ENCODE assay signal across 14 cellular contexts in the genomic region with DNA sequence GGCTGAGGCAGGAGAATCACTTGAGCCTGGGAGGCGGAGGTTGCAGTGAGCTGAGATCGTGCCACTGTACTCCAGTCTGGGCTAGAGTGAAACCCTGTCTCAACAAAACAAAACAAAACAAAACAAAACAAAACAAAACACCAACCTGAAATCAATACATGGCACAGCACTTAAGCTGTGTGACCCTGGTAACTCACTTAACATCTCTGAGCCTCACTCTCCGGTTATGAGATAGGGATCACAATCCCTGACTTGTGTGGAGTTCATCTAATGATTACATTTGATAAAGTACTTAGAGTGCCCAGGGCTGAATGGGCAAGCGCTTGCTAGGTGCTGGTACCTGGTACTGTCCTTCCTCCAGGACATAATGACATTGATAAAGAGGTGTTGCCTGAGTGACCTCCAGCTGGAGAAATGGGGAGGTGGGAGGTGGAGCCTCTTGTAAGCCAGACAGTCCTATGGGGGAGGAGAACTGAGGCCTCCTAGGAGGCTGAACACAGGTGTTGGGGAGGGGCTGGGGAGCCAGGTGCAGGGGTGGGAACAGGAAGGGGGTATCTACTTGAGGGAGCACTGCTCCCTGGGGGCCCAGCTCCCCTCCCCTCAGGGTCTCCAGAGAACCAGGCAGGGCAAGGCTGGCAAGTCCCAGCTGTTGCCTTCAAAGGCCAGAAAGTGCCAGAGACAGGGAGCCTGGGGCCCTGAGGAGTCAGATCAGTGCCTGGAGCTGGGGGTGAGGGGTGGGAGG. TPM values are rescaled to one million over a fixed set of nuclear protein-coding genes. Genes with fewer than 3 reads are reported as not detected.
DNase-seq lines count a peak whose midpoint lies in the region; ATAC-seq and TF ChIP-seq lines count a peak whose summit lies in the region.
"Had no signal": no experiment of that assay in that cellular context is flagged by ENCODE, and none has a peak within 500 bp of the region (broad histone marks: within the 10 kb centered on the region; RNA-seq: fewer than 3 reads in every experiment).

No MANE protein-coding gene starts in this region.

- WGBS in ovary, 3 donors: 79 to 92% (median 86%) methylated on average over 4 of the region's 4 CpGs
- 97% methylated on average over 4 of the region's 4 CpGs for WGBS in prostate gland

- H3K4me3 ChIP-seq in DND-41 (ENCODE audit: low read depth in 1 of 2, low read length in 2 of 2) (no peak overlapping the region), OCI-LY7 (ENCODE audit: low read depth, low read length, poor library complexity, severe bottlenecking) (no peak overlapping the region), ovary (no peak overlapping the region), prostate gland (no peak overlapping the region)
- H3K4me3 ChIP-seq: GM23248 had no signal

- H3K27me3 ChIP-seq in DND-41 (ENCODE audit: insufficient read depth, low read length, poor library complexity) (no peaks in the 10 kb centered on the region), ovary (no peaks in the 10 kb centered on the region), prostate gland (replicated peaks; ENCODE audit: insufficient read depth) (no peaks in the 10 kb centered on the region)

- H3K36me3 ChIP-seq in DND-41 (ENCODE audit: insufficient read depth, low read length) (no peaks in the 10 kb centered on the region), OCI-LY7 (ENCODE audit: insufficient read depth, low read length) (no peaks in the 10 kb centered on the region), ovary (no peaks in the 10 kb centered on the region), prostate gland (no peaks in the 10 kb centered on the region)

- H3K79me2 ChIP-seq in DND-41 (ENCODE audit: insufficient read depth, low read length) (no peaks in the 10 kb centered on the region), OCI-LY7 (ENCODE audit: insufficient read depth, low read depth, low read length) (no peaks in the 10 kb centered on the region)

- peaks cover 2% of the 10 kb centered on the region; the same call in 1 of the 2 replicates for H4K20me1 ChIP-seq in DND-41 (ENCODE audit: insufficient read depth, low read length)
- H4K20me1 ChIP-seq in OCI-LY7 (ENCODE audit: insufficient read depth, low read length): no peaks in the 10 kb centered on the region

- H3K4me3 Mint-ChIP-seq in stimulated activated naive CD8-positive, alpha-beta T cell treated with anti-CD3 and anti-CD28 coated beads, Interleukin-15, amount 100 ng/mL, for 72 hours: no peak overlapping the region

- H3K4me1 ChIP-seq in DND-41 (ENCODE audit: insufficient read depth, low read length): no peaks in the 10 kb centered on the region
- H3K4me1 ChIP-seq in OCI-LY7 (ENCODE audit: insufficient read depth, low read length, poor library complexity, severe bottlenecking): peaks cover 9% of the 10 kb centered on the region
- peaks cover 3% of the 10 kb centered on the region for H3K4me1 ChIP-seq in ovary (ENCODE audit: insufficient read depth)
- peaks cover 7% of the 10 kb centered on the region for H3K4me1 ChIP-seq in prostate gland (replicated peaks)

- ATAC-seq in DND-41 (ENCODE audit: insufficient read depth, low read depth) (0 out of 3 replicates have a peak, but pooled peaks have one; percentile 27), GM18873 (IDR thresholded peaks at IDR 0.05; ENCODE audit: low FRiP score, unreplicated experiment) (no peak)
- no peak for ATAC-seq in stimulated activated naive CD8-positive, alpha-beta T cell treated with anti-CD3 and anti-CD28 coated beads, Interleukin-15, amount 100 ng/mL, for 72 hours

- peaks cover 62% of the 10 kb centered on the region for H3K27me3 Mint-ChIP-seq in stimulated activated naive CD8-positive, alpha-beta T cell treated with anti-CD3 and anti-CD28 coated beads, Interleukin-15, amount 100 ng/mL, for 72 hours

- H3K4me2 ChIP-seq in DND-41 (ENCODE audit: insufficient read depth, low read length) (no peak overlapping the region), OCI-LY7 (ENCODE audit: low read length) (no peak overlapping the region)

- CTCF ChIA-PET in OCI-LY7 (lab: Charles Lee; ENCODE audit: unreplicated experiment): no interaction called here

- peaks cover 29% of the 10 kb centered on the region for H3K4me1 Mint-ChIP-seq in stimulated activated naive CD8-positive, alpha-beta T cell treated with anti-CD3 and anti-CD28 coated beads, Interleukin-15, amount 100 ng/mL, for 72 hours

- H3K9me3 ChIP-seq in DND-41 (ENCODE audit: insufficient read depth, low read length, severe bottlenecking) (no peaks in the 10 kb centered on the region), OCI-LY7 (ENCODE audit: low read length) (no peaks in the 10 kb centered on the region), ovary (no peaks in the 10 kb centered on the region), prostate gland (no peaks in the 10 kb centered on the region)

- TF ChIP-seq CTCF in DND-41 (IDR thresholded peaks at IDR 0.05; ENCODE audit: borderline replicate concordance, extremely low read depth, low read length, poor library complexity, severe bottlenecking): no peak
- TF ChIP-seq CTCF in OCI-LY7 (conservative IDR thresholded peaks at IDR 0.05; ENCODE audit: low read length): no peak
- no peak for TF ChIP-seq CTCF in ovary (IDR thresholded peaks at IDR 0.05)
- no peak for TF ChIP-seq CTCF in prostate gland (IDR thresholded peaks at IDR 0.05)

- H2AFZ ChIP-seq in DND-41 (ENCODE audit: low read depth, low read length) (no peak overlapping the region), OCI-LY7 (ENCODE audit: low read length) (no peak overlapping the region)
- H2AFZ ChIP-seq: GM23248 had no signal

- POLR2A ChIA-PET in OCI-LY7 (lab: Charles Lee): interaction anchor here (1.0 kb wide), 1 partner anchor 18 kb away, joined by 3 read pairs; a partner anchor contains a TSS

- no peak overlapping the region for H3K9ac ChIP-seq in DND-41 (ENCODE audit: low read depth, low read length)
- H3K9ac ChIP-seq: GM23248 had no signal

- BruUV-seq in OCI-LY7 (replicated peaks; lab: Mats Ljungman, UMichigan): no TSS peak

- H3K9me3 Mint-ChIP-seq in stimulated activated naive CD8-positive, alpha-beta T cell treated with anti-CD3 and anti-CD28 coated beads, Interleukin-15, amount 100 ng/mL, for 72 hours: no peaks in the 10 kb centered on the region

- H3K27ac Mint-ChIP-seq in stimulated activated naive CD8-positive, alpha-beta T cell treated with anti-CD3 and anti-CD28 coated beads, Interleukin-15, amount 100 ng/mL, for 72 hours: peak overlapping the region in 1 of 2 donors; percentile 27

- no peak for TF ChIP-seq EP300 in ovary (IDR thresholded peaks at IDR 0.05)

- H3K27ac ChIP-seq in DND-41 (ENCODE audit: low read length) (no peak overlapping the region), OCI-LY7 (ENCODE audit: low read depth, low read length, poor library complexity, severe bottlenecking) (no peak overlapping the region), ovary (peak overlapping the region; percentile 45 to 98), prostate gland (no peak overlapping the region)
- H3K27ac ChIP-seq: GM23248 had no signal

- no peaks in the 10 kb centered on the region for H3K9me2 ChIP-seq in OCI-LY7 (ENCODE audit: insufficient read depth, low read length)

- DNase-seq in DND-41: no peak
- DNase-seq in NAMALWA (ENCODE audit: low spot score): peak; percentile 69
- DNase-seq in OCI-LY7 (ENCODE audit: low spot score): peak; percentile 41
- peak in 1 of 5 donors; percentile 26 for DNase-seq in ovary
- no peak for DNase-seq in COR-L47 (lab: John Stamatoyannopoulos, UW)
- DNase-seq in prostate gland (ENCODE audit: low spot score): no peak
- DNase-seq in stimulated activated naive CD8-positive, alpha-beta T cell treated with anti-CD3 and anti-CD28 coated beads, Interleukin-15, amount 100 ng/mL, for 72 hours: no peak
- DNase-seq: activated CD4-positive, alpha-beta T cell treated with anti-CD3 and anti-CD28 coated beads for 48 hours; activated naive CD4-positive, alpha-beta T cell; GM23248; occipital lobe; stimulated activated CD4-positive, alpha-beta T cell treated with anti-CD3 and anti-CD28 coated beads, Interleukin-2, amount 100 ng/mL, for 48 hours; substantia nigra had no signal

- TF ChIP-seq POLR2A in ovary (IDR thresholded peaks at IDR 0.05) (no peak), prostate gland (IDR thresholded peaks at IDR 0.05) (no peak)

- intact Hi-C loops in OCI-LY7 (cut with micrococcal nuclease; ENCODE audit: unreplicated experiment): no loop called here
- intact Hi-C loops in ovary (cut with DNase I): no loop called here
- intact Hi-C loops in prostate gland (cut with DNase I): no loop called here

RNA-seq across cellular contexts. Expression of a gene that starts 17.9 kb away (rescaled TPM):
- not detected in 2 replicates for total RNA-seq in OCI-LY7 (2014; rRNA removed; shearing (Covaris generic))
- not detected in 2 replicates for total RNA-seq in OCI-LY7 (2022)
- total RNA-seq in ovary: 10 to 100 TPM in 4 of 7 donors, 1 to 10 TPM in 3; 3.9 to 18.9 (median 10.3) TPM
- 1 to 10 TPM in 1 of 2 donors, under 1 TPM in 1; 0.90 to 1.4 TPM for polyA plus RNA-seq in ovary
- 1 to 10 TPM; 3.3 to 5.0 TPM for total RNA-seq in prostate gland
- total RNA-seq: GM23248 had no signal
- polyA plus RNA-seq: GM23248 had no signal

Comparison
In these comparisons a context has a peak if more than half of its experiments do, and no peak if none do; other contexts are left out.
1. DNase-seq: peak in NAMALWA (single experiment) and OCI-LY7 (single experiment); none in DND-41 (single experiment), COR-L47 (single experiment), prostate gland (single experiment) and stimulated activated naive CD8-positive, alpha-beta T cell treated with anti-CD3 and anti-CD28 coated beads, Interleukin-15, amount 100 ng/mL, for 72 hours (0 of 2).
2. H3K27ac ChIP-seq: peak in ovary (2 of 2); none in DND-41 (single experiment), OCI-LY7 (single experiment) and prostate gland (0 of 2).